ENCODE assay signal across 14 cellular contexts in genomic region chr13:33828431-33829129, GRCh38.
"Had no signal": no experiment of that assay in that cellular context is flagged by ENCODE, and none has a peak within 500 bp of the region (broad histone marks: within the 10 kb centered on the region; RNA-seq: fewer than 3 reads in every experiment).

No MANE protein-coding gene starts in this region.

- H3K4me1 Mint-ChIP-seq: activated B cell treated with CpG ODN at 0.5 μM for 24 hours, neural crest cell had no signal

- H3K36me3 ChIP-seq: colonic mucosa had no signal

- H3K27me3 ChIP-seq: colonic mucosa, gastroesophageal sphincter, pancreas had no signal

- ATAC-seq: gastroesophageal sphincter, pancreas had no signal

- DNase-seq: activated B cell treated with CpG ODN at 0.5 μM for 24 hours; activated CD4-positive, alpha-beta T cell treated with anti-CD3 and anti-CD28 coated beads, Interleukin-2, amount 50 U/mL, for 1 hour; activated naive CD4-positive, alpha-beta T cell treated with anti-CD3 and anti-CD28 coated beads, Interleukin-2, amount 50 U/mL, for 16 hours; caudate nucleus; colonic mucosa; effector CD8-positive, alpha-beta T cell; hippocampal formation; pancreas; stimulated activated CD4-positive, alpha-beta T cell treated with anti-CD3 and anti-CD28 coated beads, Interleukin-2, amount 100 ng/mL, for 48 hours had no signal

- H3K27ac Mint-ChIP-seq: activated B cell treated with CpG ODN at 0.5 μM for 24 hours; stimulated activated naive CD8-positive, alpha-beta T cell treated with anti-CD3 and anti-CD28 coated beads, Interleukin-15, Interleukin-2, amounts not matched to agents 100 ng/mL and 50 ng/mL, for 24 hours; T-helper 1 cell treated with Interleukin-12 subunit alpha and Interleukin-12 subunit beta and Interleukin-4 antibody, amounts not matched to agents 30 μg/mL and 1 μg/mL, for 36 hours had no signal

- H3K4me3 ChIP-seq: colonic mucosa, gastroesophageal sphincter, pancreas, thoracic aorta had no signal

- H3K27ac ChIP-seq: colonic mucosa, gastroesophageal sphincter, pancreas, thoracic aorta had no signal

- H3K9me3 ChIP-seq: colonic mucosa, gastroesophageal sphincter, pancreas, thoracic aorta had no signal

- H3K4me1 ChIP-seq: colonic mucosa, gastroesophageal sphincter, pancreas had no signal

- H3K27me3 Mint-ChIP-seq: activated B cell treated with CpG ODN at 0.5 μM for 24 hours; stimulated activated naive CD8-positive, alpha-beta T cell treated with anti-CD3 and anti-CD28 coated beads, Interleukin-15, Interleukin-2, amounts not matched to agents 100 ng/mL and 50 ng/mL, for 24 hours had no signal

- H3K9me3 Mint-ChIP-seq: activated B cell treated with CpG ODN at 0.5 μM for 24 hours; neural crest cell; stimulated activated naive CD8-positive, alpha-beta T cell treated with anti-CD3 and anti-CD28 coated beads, Interleukin-15, Interleukin-2, amounts not matched to agents 100 ng/mL and 50 ng/mL, for 24 hours; T-helper 1 cell treated with Interleukin-12 subunit alpha and Interleukin-12 subunit beta and Interleukin-4 antibody, amounts not matched to agents 30 μg/mL and 1 μg/mL, for 36 hours had no signal

- H3K4me3 Mint-ChIP-seq: activated B cell treated with CpG ODN at 0.5 μM for 24 hours; neural crest cell; stimulated activated naive CD8-positive, alpha-beta T cell treated with anti-CD3 and anti-CD28 coated beads, Interleukin-15, Interleukin-2, amounts not matched to agents 100 ng/mL and 50 ng/mL, for 24 hours; T-helper 1 cell treated with Interleukin-12 subunit alpha and Interleukin-12 subunit beta and Interleukin-4 antibody, amounts not matched to agents 30 μg/mL and 1 μg/mL, for 36 hours had no signal
